Comparison of ENCODE assay signal across 9 cellular contexts in the genomic region with DNA sequence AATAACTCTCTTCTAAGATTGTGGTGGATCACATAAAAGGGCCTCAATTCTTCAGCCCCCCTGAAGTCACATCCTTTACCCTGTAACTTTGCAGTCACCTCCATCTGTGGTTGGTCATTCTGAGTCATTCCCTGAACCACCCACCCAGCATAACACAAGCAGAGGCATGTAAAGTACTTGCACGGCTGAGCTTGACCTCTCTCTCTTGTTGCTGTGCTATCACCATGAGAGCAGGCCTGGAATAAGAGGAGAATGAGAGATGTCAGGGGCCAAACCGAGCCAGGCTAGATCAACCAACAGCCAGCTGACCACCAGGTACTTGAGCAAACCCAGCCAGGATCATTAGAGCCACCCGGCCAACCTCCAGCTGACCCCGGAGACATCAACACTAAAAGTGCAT. TPM values are rescaled to one million over a fixed set of nuclear protein-coding genes. Genes with fewer than 3 reads are reported as not detected.
DNase-seq lines count a peak whose midpoint lies in the region; ATAC-seq and TF ChIP-seq lines count a peak whose summit lies in the region.
"Had no signal": no experiment of that assay in that cellular context is flagged by ENCODE, and none has a peak within 500 bp of the region (broad histone marks: within the 10 kb centered on the region; RNA-seq: fewer than 3 reads in every experiment).

No MANE protein-coding gene starts in this region.

- H3K27ac Mint-ChIP-seq in glutamatergic neuron (ENCODE audit: unreplicated experiment) (no peak overlapping the region), mesothelial cell of epicardium (no peak overlapping the region)

- ATAC-seq in GM18511 (IDR thresholded peaks at IDR 0.05; ENCODE audit: unreplicated experiment): peak; percentile 81
- ATAC-seq in HG02571 (IDR thresholded peaks at IDR 0.05; ENCODE audit: unreplicated experiment): peak; percentile 77

- no peak for TF ChIP-seq CTCF in NB4 (IDR thresholded peaks at IDR 0.05; ENCODE audit: low read depth, low read length)
- TF ChIP-seq CTCF in kidney epithelial cell (IDR thresholded peaks at IDR 0.05; ENCODE audit: insufficient read depth, low read length, poor library complexity, severe bottlenecking): no peak
- TF ChIP-seq CTCF in glutamatergic neuron (IDR thresholded peaks at IDR 0.05; ENCODE audit: partially characterized antibody, unreplicated experiment): no peak
- TF ChIP-seq CTCF in mesothelial cell of epicardium (IDR thresholded peaks at IDR 0.05; ENCODE audit: unreplicated experiment): no peak

- H3K27me3 ChIP-seq in kidney epithelial cell (ENCODE audit: control insufficient read depth, insufficient read depth, low read length): no peaks in the 10 kb centered on the region

- H3K27me3 Mint-ChIP-seq in glutamatergic neuron (ENCODE audit: unreplicated experiment): no peaks in the 10 kb centered on the region
- H3K27me3 Mint-ChIP-seq in mesothelial cell of epicardium (ENCODE audit: low read depth): no peaks in the 10 kb centered on the region

- no peaks in the 10 kb centered on the region for H3K36me3 Mint-ChIP-seq in glutamatergic neuron (ENCODE audit: unreplicated experiment)
- no peaks in the 10 kb centered on the region for H3K36me3 Mint-ChIP-seq in mesothelial cell of epicardium

- H3K9me3 Mint-ChIP-seq in glutamatergic neuron (ENCODE audit: unreplicated experiment): no peaks in the 10 kb centered on the region
- H3K9me3 Mint-ChIP-seq in mesothelial cell of epicardium: no peaks in the 10 kb centered on the region

- DNase-seq in NB4 (ENCODE audit: low read depth) (peak; percentile 67), kidney epithelial cell (ENCODE audit: low read depth) (peak; percentile 55), glutamatergic neuron (no peak), NCI-H526 treated with DMSO at 0.1 percent for 48 hours (lab: John Stamatoyannopoulos, UW) (no peak), mesothelial cell of epicardium (ENCODE audit: low spot score in 2 of 2, unreplicated experiment in 2 of 2) (no peak), putamen (ENCODE audit: low spot score) (no peak)
- DNase-seq: amygdala had no signal

- TF ChIP-seq POLR2A in NB4 (IDR thresholded peaks at IDR 0.05; ENCODE audit: extremely low read depth, insufficient read length): no peak

- H3K4me3 Mint-ChIP-seq in glutamatergic neuron (ENCODE audit: unreplicated experiment): no peak overlapping the region
- no peak overlapping the region for H3K4me3 Mint-ChIP-seq in mesothelial cell of epicardium

- H3K36me3 ChIP-seq in kidney epithelial cell (ENCODE audit: control insufficient read depth, insufficient read depth, low read length): no peaks in the 10 kb centered on the region

- no peaks in the 10 kb centered on the region for H3K4me1 Mint-ChIP-seq in glutamatergic neuron (ENCODE audit: low read depth, unreplicated experiment)
- peaks cover 2% of the 10 kb centered on the region for H3K4me1 Mint-ChIP-seq in mesothelial cell of epicardium

- H3K4me3 ChIP-seq in NB4 (ENCODE audit: low read depth, low read length): no peak overlapping the region
- no peak overlapping the region for H3K4me3 ChIP-seq in kidney epithelial cell (ENCODE audit: low read depth, low read length)

RNA-seq across cellular contexts. Expression of a gene that starts 13.5 kb away (rescaled TPM):
- total RNA-seq in kidney epithelial cell (12.8 and 14.0 TPM in 2 replicates), glutamatergic neuron (ENCODE audit: unreplicated experiment) (26.8 TPM), mesothelial cell of epicardium (7.8 to 9.5 TPM (median 9.3 TPM) in 3 replicates)

Comparison
In these comparisons a context has a peak if more than half of its experiments do, and no peak if none do; other contexts are left out.
1. DNase-seq: peak in NB4 (single experiment) and kidney epithelial cell (single experiment); none in glutamatergic neuron (single experiment), NCI-H526 treated with DMSO at 0.1 percent for 48 hours (single experiment), mesothelial cell of epicardium (0 of 2) and putamen (single experiment).